1 cellular context compared by ENCODE assay signal in the genomic region with DNA sequence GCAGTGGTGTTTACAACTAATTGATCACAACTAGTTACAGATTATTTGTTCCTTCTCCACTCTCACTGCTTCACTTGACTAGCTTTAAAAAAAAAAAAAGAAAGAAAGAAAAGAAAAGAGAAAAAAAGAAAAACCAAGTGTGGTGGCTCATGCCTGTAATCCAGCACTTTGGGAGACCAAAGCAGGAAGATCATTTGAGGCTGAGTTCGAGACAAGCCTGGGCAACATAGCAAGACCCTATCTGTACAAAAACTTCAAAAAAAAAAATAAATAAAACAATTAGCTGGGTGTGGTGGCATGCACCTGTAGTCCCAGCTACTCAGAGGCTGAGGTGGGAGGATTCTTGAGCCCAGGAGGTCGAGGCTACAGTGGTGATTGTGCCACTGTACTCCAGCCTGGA.
TF ChIP-seq lines count a peak whose summit lies in the region.

No MANE protein-coding gene starts in this region.

TF ChIP-seq in HEK293T, 16 proteins besides CTCF, POLR2A, EP300 and RAD21:
- TF ChIP-seq ZNF384 (IDR thresholded peaks at IDR 0.05) = peak; percentile 33; the same call in 1 of the 2 replicates
- no peak for TF ChIP-seq L3MBTL2 (conservative IDR thresholded peaks at IDR 0.05)
